ENCODE assay signal across 1 cellular context in genomic region chr3:58532794-58533220, GRCh38.
TF ChIP-seq lines count a peak whose summit lies in the region.

No MANE protein-coding gene starts in this region.

TF ChIP-seq in HEK293, 187 proteins besides CTCF, POLR2A, EP300 and RAD21 (continued from another document):
- TF ChIP-seq REPIN1 (tag by site-specific recombination; IDR thresholded peaks at IDR 0.05; ENCODE audit: low read depth) (no peak), ZNF501 (tag by site-specific recombination; IDR thresholded peaks at IDR 0.05) (no peak; the same call in 1 of the 2 replicates), GLIS1 (tag by site-specific recombination; IDR thresholded peaks at IDR 0.05) (peak; percentile 36), MEIS1 (CRISPR knock-in tag; IDR thresholded peaks at IDR 0.05; ENCODE audit: borderline replicate concordance) (no peak), ZNF654 (tag by site-specific recombination; IDR thresholded peaks at IDR 0.05; ENCODE audit: low read depth) (peak; percentile 62), KLF1 (tag by site-specific recombination; IDR thresholded peaks at IDR 0.05) (no peak), ZNF391 (tag by site-specific recombination; IDR thresholded peaks at IDR 0.05; ENCODE audit: borderline replicate concordance, low read depth) (no peak), ZFP69B (tag by site-specific recombination; IDR thresholded peaks at IDR 0.05) (no peak), ZNF580 (tag by site-specific recombination; IDR thresholded peaks at IDR 0.05) (no peak), ZNF596 (tag by site-specific recombination; IDR thresholded peaks at IDR 0.05) (no peak), ZNF214 (tag by site-specific recombination; IDR thresholded peaks at IDR 0.05; ENCODE audit: borderline replicate concordance) (no peak)
